28 cellular contexts compared by ENCODE assay signal in the genomic region with DNA sequence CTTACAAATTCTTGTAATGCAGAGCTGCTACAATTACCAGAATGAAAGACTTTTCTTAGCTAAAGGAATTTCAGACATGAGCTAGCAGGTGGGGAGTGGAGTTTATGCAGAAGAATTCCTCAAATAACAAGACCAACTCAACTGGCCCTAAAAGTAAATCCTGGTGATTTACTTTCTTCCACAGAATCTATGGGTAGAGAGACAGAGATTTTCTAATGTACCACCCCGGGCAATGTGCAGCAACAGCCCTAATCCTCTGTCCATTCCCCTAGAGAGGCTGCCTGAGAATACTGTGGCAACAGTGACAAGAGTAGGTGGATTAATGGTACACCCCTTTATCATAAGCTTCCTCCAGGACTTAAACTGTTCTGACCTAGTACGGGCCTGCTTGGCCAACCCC.
"Had no signal": no experiment of that assay in that cellular context is flagged by ENCODE, and none has a peak within 500 bp of the region (broad histone marks: within the 10 kb centered on the region; RNA-seq: fewer than 3 reads in every experiment).

No MANE protein-coding gene starts in this region.

- ATAC-seq: activated CD8-positive, alpha-beta T cell treated with anti-CD3 and anti-CD28 coated beads for 36 hours; activated T-cell treated with anti-CD3 and anti-CD28 coated beads, Interleukin-2, amount 50 U/mL, for 72 hours; body of pancreas had no signal

- H3K27me3 ChIP-seq: ascending aorta, body of pancreas, breast epithelium, MG63 had no signal

- H3K4me3 ChIP-seq: ascending aorta, body of pancreas, breast epithelium, MG63, SK-N-MC had no signal

- H3K9me3 ChIP-seq: ascending aorta, body of pancreas, breast epithelium, MG63 had no signal

- H3K27me3 Mint-ChIP-seq: activated CD4-positive, alpha-beta T cell treated with anti-CD3 and anti-CD28 coated beads, Interleukin-2, amount 10 ng/mL, durations not matched to agents 24 days and 14 days; activated CD8-positive, alpha-beta T cell treated with anti-CD3 and anti-CD28 coated beads for 36 hours; activated naive CD4-positive, alpha-beta T cell treated with anti-CD3 and anti-CD28 coated beads, Interleukin-2, amount 50 U/mL, for 24 hours; activated naive CD8-positive, alpha-beta T cell treated with anti-CD3 and anti-CD28 coated beads, Interleukin-2, amount 10 ng/mL, durations not matched to agents 7 days and 5 days had no signal

- H3K9me3 Mint-ChIP-seq: activated CD4-positive, alpha-beta T cell treated with anti-CD3 and anti-CD28 coated beads, Interleukin-2, amount 10 ng/mL, durations not matched to agents 24 days and 14 days; activated CD8-positive, alpha-beta T cell treated with anti-CD3 and anti-CD28 coated beads for 36 hours; activated naive CD4-positive, alpha-beta T cell treated with anti-CD3 and anti-CD28 coated beads, Interleukin-2, amount 50 U/mL, for 24 hours; activated naive CD8-positive, alpha-beta T cell treated with anti-CD3 and anti-CD28 coated beads, Interleukin-2, amount 10 ng/mL, durations not matched to agents 7 days and 5 days; activated T-cell treated with anti-CD3 and anti-CD28 coated beads, Interleukin-2, amount 50 U/mL, for 72 hours; activated T-helper 2 cell treated with anti-CD3 and anti-CD28 coated beads, Interferon-gamma antibody, Interleukin-2, Interleukin-4, amounts not matched to agents 10 μg/mL and 5 μg/mL and 100 μg/mL, durations not matched to agents 14 hours and 24 hours and 36 hours had no signal

- H3K4me3 Mint-ChIP-seq: activated CD4-positive, alpha-beta T cell treated with anti-CD3 and anti-CD28 coated beads, Interleukin-2, amount 10 ng/mL, durations not matched to agents 24 days and 14 days; activated CD8-positive, alpha-beta T cell treated with anti-CD3 and anti-CD28 coated beads for 36 hours; activated naive CD4-positive, alpha-beta T cell treated with anti-CD3 and anti-CD28 coated beads, Interleukin-2, amount 50 U/mL, for 24 hours; activated naive CD8-positive, alpha-beta T cell treated with anti-CD3 and anti-CD28 coated beads, Interleukin-2, amount 10 ng/mL, durations not matched to agents 7 days and 5 days; activated T-cell treated with anti-CD3 and anti-CD28 coated beads, Interleukin-2, amount 50 U/mL, for 72 hours had no signal

- H3K4me1 Mint-ChIP-seq: activated CD4-positive, alpha-beta T cell treated with anti-CD3 and anti-CD28 coated beads, Interleukin-2, amount 10 ng/mL, durations not matched to agents 24 days and 14 days; activated naive CD4-positive, alpha-beta T cell treated with anti-CD3 and anti-CD28 coated beads, Interleukin-2, amount 50 U/mL, for 24 hours; activated naive CD8-positive, alpha-beta T cell treated with anti-CD3 and anti-CD28 coated beads, Interleukin-2, amount 10 ng/mL, durations not matched to agents 7 days and 5 days had no signal

- H3K4me1 ChIP-seq: ascending aorta, body of pancreas, breast epithelium had no signal

- H3K27ac Mint-ChIP-seq: activated CD4-positive, alpha-beta T cell treated with anti-CD3 and anti-CD28 coated beads, Interleukin-2, amount 10 ng/mL, durations not matched to agents 24 days and 14 days; activated CD8-positive, alpha-beta T cell treated with anti-CD3 and anti-CD28 coated beads for 36 hours; activated naive CD4-positive, alpha-beta T cell treated with anti-CD3 and anti-CD28 coated beads, Interleukin-2, amount 50 U/mL, for 24 hours; activated naive CD8-positive, alpha-beta T cell treated with anti-CD3 and anti-CD28 coated beads, Interleukin-2, amount 10 ng/mL, durations not matched to agents 7 days and 5 days; activated T-cell treated with anti-CD3 and anti-CD28 coated beads, Interleukin-2, amount 50 U/mL, for 72 hours; activated T-helper 2 cell treated with anti-CD3 and anti-CD28 coated beads, Interferon-gamma antibody, Interleukin-2, Interleukin-4, amounts not matched to agents 10 μg/mL and 5 μg/mL and 100 μg/mL, durations not matched to agents 14 hours and 24 hours and 36 hours had no signal

- H3K27ac ChIP-seq: ascending aorta, body of pancreas, breast epithelium, SK-N-MC had no signal

- DNase-seq: activated CD4-positive, alpha-beta T cell treated with anti-CD3 and anti-CD28 coated beads, Interleukin-2, amount 10 ng/mL, durations not matched to agents 24 days and 14 days; activated CD4-positive, alpha-beta T cell treated with anti-CD3 and anti-CD28 coated beads, Interleukin-2, amount 50 U/mL, for 4 hours; activated CD8-positive, alpha-beta T cell treated with anti-CD3 and anti-CD28 coated beads for 36 hours; activated gamma-delta T cell; activated naive CD4-positive, alpha-beta T cell treated with Interleukin-2 at 50 U/mL for 16 hours; activated naive CD8-positive, alpha-beta T cell treated with anti-CD3 and anti-CD28 coated beads, Interleukin-2, amount 10 ng/mL, durations not matched to agents 7 days and 5 days; activated T-cell treated with anti-CD3 and anti-CD28 coated beads, Interleukin-2, amount 50 U/mL, for 1 hour; activated T-cell treated with anti-CD3 and anti-CD28 coated beads, Interleukin-2, amount 50 U/mL, for 72 hours; amygdala; body of pancreas; Kasumi-1; KG1; MG63; NCI-H1048; NCI-H1105 treated with DMSO at 0.1 percent for 48 hours; NCI-H1436 treated with DMSO at 0.1 percent for 48 hours; NCI-H1694 treated with DMSO at 0.1 percent for 48 hours; NCI-H2029; NCI-H345; NCI-H524 treated with DMSO at 0.1 percent for 48 hours; OCI-M1; Right ventricle myocardium superior; T1000 had no signal
